25 cellular contexts compared by ENCODE assay signal in the genomic region with DNA sequence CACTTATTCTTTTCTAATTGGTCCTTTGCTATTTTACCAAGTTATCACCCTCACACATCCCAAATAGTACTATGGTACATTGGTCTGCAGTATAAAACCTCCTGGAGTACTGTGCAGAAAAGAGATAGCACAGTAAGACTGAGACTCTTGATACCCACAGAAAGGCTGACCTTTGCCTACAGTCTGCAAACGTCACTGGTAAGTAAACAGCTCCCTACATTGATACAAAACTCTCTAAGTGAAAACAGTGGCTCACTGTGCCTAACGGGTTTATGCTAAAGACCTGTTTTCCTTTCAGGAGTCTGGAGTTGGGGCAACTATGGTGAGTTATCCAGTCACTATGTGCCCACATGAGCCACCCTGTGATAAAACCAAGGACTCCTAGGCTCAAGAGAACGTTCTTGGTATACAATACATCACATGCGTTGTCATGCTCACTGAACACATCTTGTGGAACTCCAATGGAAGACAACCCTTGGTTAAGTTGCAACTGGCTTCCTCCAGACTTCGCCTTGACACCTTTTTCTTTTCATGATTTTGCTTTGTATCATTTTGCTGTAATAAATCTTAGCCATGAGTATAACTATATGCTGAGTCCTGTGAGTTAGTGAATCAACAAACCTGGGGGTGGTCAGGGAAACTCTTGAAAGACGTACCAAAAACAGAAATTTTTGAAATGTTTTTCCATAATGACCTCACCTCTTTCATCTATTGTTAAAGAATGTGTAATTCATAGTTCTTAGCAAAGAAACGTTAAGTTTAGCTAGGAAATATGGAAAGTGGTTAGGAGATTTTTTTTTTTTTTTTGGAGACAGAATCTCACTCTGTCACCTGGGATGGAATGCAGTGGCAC.
"Had no signal": no experiment of that assay in that cellular context is flagged by ENCODE, and none has a peak within 500 bp of the region (broad histone marks: within the 10 kb centered on the region; RNA-seq: fewer than 3 reads in every experiment).

No MANE protein-coding gene starts in this region.

- H3K9me3 Mint-ChIP-seq: activated naive CD8-positive, alpha-beta T cell treated with anti-CD3 and anti-CD28 coated beads, Interleukin-2, amount 10 ng/mL, durations not matched to agents 7 days and 5 days; activated T-helper 1 cell treated with anti-CD3 and anti-CD28 coated beads, Interleukin-12 subunit alpha, Interleukin-12 subunit beta, Interleukin-2, Interleukin-4 antibody, amounts not matched to agents 30 ng/mL and 10 ng/mL and 1 ng/mL, durations not matched to agents 14 hours and 24 hours and 36 hours; immature natural killer cell; naive thymus-derived CD8-positive, alpha-beta T cell; stimulated activated memory B cell treated with anti-CD40 and anti-IgM and Interleukin-4, amounts not matched to agents 10 μg/mL and 1 μg/mL and 100 μg/mL, for 72 hours had no signal

- H3K4me3 ChIP-seq: gastroesophageal sphincter, heart left ventricle, pancreas, sigmoid colon, spleen, testis, upper lobe of right lung had no signal

- H3K27me3 Mint-ChIP-seq: activated CD4-positive, alpha-beta T cell treated with anti-CD3 and anti-CD28 coated beads for 36 hours; activated naive CD8-positive, alpha-beta T cell treated with anti-CD3 and anti-CD28 coated beads, Interleukin-2, amount 10 ng/mL, durations not matched to agents 7 days and 5 days; naive thymus-derived CD8-positive, alpha-beta T cell; stimulated activated memory B cell treated with anti-CD40 and anti-IgM and Interleukin-4, amounts not matched to agents 10 μg/mL and 1 μg/mL and 100 μg/mL, for 72 hours had no signal

- H3K4me1 Mint-ChIP-seq: activated naive CD8-positive, alpha-beta T cell treated with anti-CD3 and anti-CD28 coated beads, Interleukin-2, amount 10 ng/mL, durations not matched to agents 7 days and 5 days; immature natural killer cell; stimulated activated memory B cell treated with anti-CD40 and anti-IgM and Interleukin-4, amounts not matched to agents 10 μg/mL and 1 μg/mL and 100 μg/mL, for 72 hours had no signal

- FAIRE-seq: endometrium, pancreas had no signal

- ATAC-seq: activated CD4-positive, alpha-beta T cell treated with anti-CD3 and anti-CD28 coated beads for 36 hours; gastroesophageal sphincter; naive thymus-derived CD8-positive, alpha-beta T cell; pancreas; stimulated activated memory B cell treated with anti-CD40 and anti-IgM and Interleukin-4, amounts not matched to agents 10 μg/mL and 1 μg/mL and 100 μg/mL, for 72 hours; upper lobe of right lung had no signal

- H3K9me3 ChIP-seq: gastroesophageal sphincter, heart left ventricle, sigmoid colon, spleen, testis, upper lobe of right lung had no signal

- H3K27ac ChIP-seq: gastroesophageal sphincter, heart left ventricle, pancreas, sigmoid colon, spleen, testis, upper lobe of right lung had no signal

- H3K27ac Mint-ChIP-seq: activated CD4-positive, alpha-beta T cell treated with anti-CD3 and anti-CD28 coated beads for 36 hours; activated naive CD8-positive, alpha-beta T cell treated with anti-CD3 and anti-CD28 coated beads, Interleukin-2, amount 10 ng/mL, durations not matched to agents 7 days and 5 days; activated T-helper 1 cell treated with anti-CD3 and anti-CD28 coated beads, Interleukin-12 subunit alpha, Interleukin-12 subunit beta, Interleukin-2, Interleukin-4 antibody, amounts not matched to agents 30 ng/mL and 10 ng/mL and 1 ng/mL, durations not matched to agents 14 hours and 24 hours and 36 hours; immature natural killer cell; stimulated activated memory B cell treated with anti-CD40 and anti-IgM and Interleukin-4, amounts not matched to agents 10 μg/mL and 1 μg/mL and 100 μg/mL, for 72 hours had no signal

- H3K4me1 ChIP-seq: gastroesophageal sphincter, pancreas, sigmoid colon, spleen, testis, upper lobe of right lung had no signal

- DNase-seq: activated CD4-positive, alpha-beta T cell treated with anti-CD3 and anti-CD28 coated beads for 36 hours; activated CD4-positive, alpha-beta T cell treated with anti-CD3 and anti-CD28 coated beads, Interleukin-2, amount 50 U/mL, for 48 hours; activated naive CD4-positive, alpha-beta T cell; activated naive CD8-positive, alpha-beta T cell treated with anti-CD3 and anti-CD28 coated beads, Interleukin-2, amount 10 ng/mL, durations not matched to agents 7 days and 5 days; activated T-cell treated with anti-CD3 and anti-CD28 coated beads for 4 hours; anterior cingulate cortex; cerebellar nuclear complex; cortex of kidney; erythroblast; heart left ventricle; immature natural killer cell; kidney glomerular epithelial cell; mesendoderm; naive thymus-derived CD8-positive, alpha-beta T cell; pancreas; sigmoid colon; spleen; stimulated activated CD4-positive, alpha-beta T cell treated with anti-CD3 and anti-CD28 coated beads, Interleukin-4, amount 100 ng/mL, for 4 hours; SW 1271; testis; upper lobe of right lung had no signal

- H3K27me3 ChIP-seq: gastroesophageal sphincter, heart left ventricle, pancreas, sigmoid colon, spleen, testis, upper lobe of right lung had no signal

- H3K4me3 Mint-ChIP-seq: activated CD4-positive, alpha-beta T cell treated with anti-CD3 and anti-CD28 coated beads for 36 hours; activated naive CD8-positive, alpha-beta T cell treated with anti-CD3 and anti-CD28 coated beads, Interleukin-2, amount 10 ng/mL, durations not matched to agents 7 days and 5 days; activated T-helper 1 cell treated with anti-CD3 and anti-CD28 coated beads, Interleukin-12 subunit alpha, Interleukin-12 subunit beta, Interleukin-2, Interleukin-4 antibody, amounts not matched to agents 30 ng/mL and 10 ng/mL and 1 ng/mL, durations not matched to agents 14 hours and 24 hours and 36 hours; immature natural killer cell; naive thymus-derived CD8-positive, alpha-beta T cell; stimulated activated memory B cell treated with anti-CD40 and anti-IgM and Interleukin-4, amounts not matched to agents 10 μg/mL and 1 μg/mL and 100 μg/mL, for 72 hours had no signal
